Comparison of ENCODE assay signal across 19 cellular contexts in genomic region chr22:35728639-35729308, GRCh38. TPM values are rescaled to one million over a fixed set of nuclear protein-coding genes. Genes with fewer than 3 reads are reported as not detected.
DNase-seq lines count a peak whose midpoint lies in the region; ATAC-seq and TF ChIP-seq lines count a peak whose summit lies in the region.
"Had no signal": no experiment of that assay in that cellular context is flagged by ENCODE, and none has a peak within 500 bp of the region (broad histone marks: within the 10 kb centered on the region; RNA-seq: fewer than 3 reads in every experiment).

No MANE protein-coding gene starts in this region.

- H3K27ac Mint-ChIP-seq in activated CD4-positive, alpha-beta memory T cell treated with anti-CD3 and anti-CD28 coated beads for 36 hours, result no peak overlapping the region
- H3K27ac Mint-ChIP-seq: activated CD8-positive, alpha-beta T cell treated with anti-CD3 and anti-CD28 coated beads for 36 hours; GM23338 had no signal

- H3K27ac ChIP-seq in Karpas-422 (ENCODE audit: low read length), result peak overlapping the region; percentile 49; the same call in 1 of the 2 replicates
- H3K27ac ChIP-seq in Peyer's patch, result peak overlapping the region in 3 of 4 donors; percentile 19 to 72 (median 27)
- H3K27ac ChIP-seq: ascending aorta, C4-2B, neutrophil had no signal

- no peaks in the 10 kb centered on the region for H4K20me1 ChIP-seq in Karpas-422 (ENCODE audit: insufficient read depth, low read depth, low read length)

- no peaks in the 10 kb centered on the region for H3K9me3 Mint-ChIP-seq in activated CD4-positive, alpha-beta memory T cell treated with anti-CD3 and anti-CD28 coated beads for 36 hours
- H3K9me3 Mint-ChIP-seq: activated CD8-positive, alpha-beta T cell treated with anti-CD3 and anti-CD28 coated beads for 36 hours; GM23338 had no signal

- H3K36me3 ChIP-seq in Karpas-422 (ENCODE audit: insufficient read depth, low read length) (no peaks in the 10 kb centered on the region), Peyer's patch (no peaks in the 10 kb centered on the region)
- H3K36me3 ChIP-seq: ascending aorta, neutrophil had no signal

- POLR2A ChIA-PET in activated CD4-positive, alpha-beta memory T cell treated with anti-CD3 and anti-CD28 coated beads for 36 hours (lab: Charles Lee), result no interaction called here

- H3K4me1 ChIP-seq in Karpas-422 (ENCODE audit: low read length) (peaks cover 17% of the 10 kb centered on the region), Peyer's patch (peaks cover 0 to 16% (median 0%) of the 10 kb centered on the region in 4 donors)
- H3K4me1 ChIP-seq: ascending aorta had no signal

- CTCF ChIA-PET in activated CD4-positive, alpha-beta memory T cell treated with anti-CD3 and anti-CD28 coated beads for 36 hours (lab: Charles Lee), result no interaction called here

- no peak overlapping the region for H3K4me3 Mint-ChIP-seq in activated CD4-positive, alpha-beta memory T cell treated with anti-CD3 and anti-CD28 coated beads for 36 hours
- H3K4me3 Mint-ChIP-seq: activated CD8-positive, alpha-beta T cell treated with anti-CD3 and anti-CD28 coated beads for 36 hours; GM23338 had no signal

- DNase-seq in Karpas-422 (peak; percentile 49), NCI-H2029 (lab: John Stamatoyannopoulos, UW) (peak; percentile 60), Peyer's patch (peak in 2 of 3 donors; percentile 90 to 92), left colon (peak; percentile 87 to 90), SIG-M5 treated with dmso at 0.1 percent for 504 hours (lab: John Stamatoyannopoulos, UW; ENCODE audit: unreplicated experiment) (no peak)
- DNase-seq in activated CD4-positive, alpha-beta memory T cell treated with anti-CD3 and anti-CD28 coated beads for 36 hours, result no peak
- DNase-seq: activated CD8-positive, alpha-beta T cell treated with anti-CD3 and anti-CD28 coated beads for 36 hours; activated effector memory CD4-positive, alpha-beta T cell treated with Interleukin-2 at 50 U/mL for 16 hours; IMR-90; mesenchymal stem cell; NCI-H187 treated with DMSO at 0.1 percent for 48 hours; SIG-M5 had no signal

- no peaks in the 10 kb centered on the region for H3K36me3 Mint-ChIP-seq in activated CD4-positive, alpha-beta memory T cell treated with anti-CD3 and anti-CD28 coated beads for 36 hours

- peak in 4 of 6 experiments; percentile 12 to 57 (median 42) for TF ChIP-seq CTCF in Peyer's patch (IDR thresholded peaks at IDR 0.05)

- TF ChIP-seq POLR2A in Peyer's patch (IDR thresholded peaks at IDR 0.05), result no peak

- H3K9me2 ChIP-seq in Karpas-422 (replicated peaks; ENCODE audit: insufficient read depth, low read length), result no peaks in the 10 kb centered on the region

- peak; percentile 98 for ATAC-seq in left colon
- ATAC-seq in GM21576 (IDR thresholded peaks at IDR 0.05; ENCODE audit: unreplicated experiment), result no peak
- ATAC-seq in GM18873 (IDR thresholded peaks at IDR 0.05; ENCODE audit: low FRiP score, unreplicated experiment), result no peak
- ATAC-seq: activated CD8-positive, alpha-beta T cell treated with anti-CD3 and anti-CD28 coated beads for 36 hours; GM23338 had no signal

- H2AFZ ChIP-seq in Karpas-422 (ENCODE audit: low read length), result no peak overlapping the region
- H2AFZ ChIP-seq: GM23338 had no signal

- no peaks in the 10 kb centered on the region for H3K27me3 Mint-ChIP-seq in activated CD4-positive, alpha-beta memory T cell treated with anti-CD3 and anti-CD28 coated beads for 36 hours
- H3K27me3 Mint-ChIP-seq: activated CD8-positive, alpha-beta T cell treated with anti-CD3 and anti-CD28 coated beads for 36 hours had no signal

- intact Hi-C loops in left colon (cut with DNase I, micrococcal nuclease), result no loop called here
- intact Hi-C loops in activated CD4-positive, alpha-beta memory T cell treated with anti-CD3 and anti-CD28 coated beads for 36 hours (cut with micrococcal nuclease), result no loop called here

- no peaks in the 10 kb centered on the region for H3K79me2 ChIP-seq in Karpas-422 (ENCODE audit: low read length)

- H3K9me3 ChIP-seq in Karpas-422 (ENCODE audit: low read length) (no peaks in the 10 kb centered on the region), Peyer's patch (no peaks in the 10 kb centered on the region)
- H3K9me3 ChIP-seq: ascending aorta, neutrophil had no signal

- no peaks in the 10 kb centered on the region for H3K27me3 ChIP-seq in Karpas-422 (ENCODE audit: low read length)
- no peaks in the 10 kb centered on the region for H3K27me3 ChIP-seq in Peyer's patch
- H3K27me3 ChIP-seq: ascending aorta, neutrophil had no signal

- H3K4me2 ChIP-seq in Karpas-422 (ENCODE audit: low read depth, low read length, poor library complexity, severe bottlenecking), result peak overlapping the region; percentile 66
- H3K4me2 ChIP-seq: GM23338 had no signal

- H3K4me1 Mint-ChIP-seq in activated CD4-positive, alpha-beta memory T cell treated with anti-CD3 and anti-CD28 coated beads for 36 hours (ENCODE audit: low read depth), result no peaks in the 10 kb centered on the region

- H3K9ac ChIP-seq in Karpas-422 (ENCODE audit: low read length), result no peak overlapping the region; the same call in 1 of the 2 replicates

- H3K4me3 ChIP-seq in Karpas-422 (ENCODE audit: low read length), result peak overlapping the region; percentile 29
- no peak overlapping the region for H3K4me3 ChIP-seq in Peyer's patch
- H3K4me3 ChIP-seq: ascending aorta, GM23338 had no signal

RNA-seq across cellular contexts. Expression of gene APOL5, which starts 11.1 kb away (rescaled TPM):
- total RNA-seq in Karpas-422 (2014; rRNA removed; shearing (Covaris generic); ENCODE audit: low replicate concordance), result not detected in 2 replicates
- total RNA-seq in Peyer's patch (not detected), left colon (not detected)
- not detected for total RNA-seq in activated CD4-positive, alpha-beta memory T cell treated with anti-CD3 and anti-CD28 coated beads for 36 hours
- total RNA-seq: activated CD8-positive, alpha-beta T cell treated with anti-CD3 and anti-CD28 coated beads for 36 hours; ascending aorta; dermis microvascular lymphatic vessel endothelial cell; GM23338 had no signal

Comparison
In these comparisons a context has a peak if more than half of its experiments do, and no peak if none do; other contexts are left out.
1. DNase-seq: peak in Karpas-422 (single experiment), NCI-H2029 (single experiment), Peyer's patch (2 of 3) and left colon (2 of 2); none in activated CD4-positive, alpha-beta memory T cell treated with anti-CD3 and anti-CD28 coated beads for 36 hours (single experiment) and SIG-M5 treated with dmso at 0.1 percent for 504 hours (single experiment).